ENCODE assay signal across 8 cellular contexts in the genomic region with DNA sequence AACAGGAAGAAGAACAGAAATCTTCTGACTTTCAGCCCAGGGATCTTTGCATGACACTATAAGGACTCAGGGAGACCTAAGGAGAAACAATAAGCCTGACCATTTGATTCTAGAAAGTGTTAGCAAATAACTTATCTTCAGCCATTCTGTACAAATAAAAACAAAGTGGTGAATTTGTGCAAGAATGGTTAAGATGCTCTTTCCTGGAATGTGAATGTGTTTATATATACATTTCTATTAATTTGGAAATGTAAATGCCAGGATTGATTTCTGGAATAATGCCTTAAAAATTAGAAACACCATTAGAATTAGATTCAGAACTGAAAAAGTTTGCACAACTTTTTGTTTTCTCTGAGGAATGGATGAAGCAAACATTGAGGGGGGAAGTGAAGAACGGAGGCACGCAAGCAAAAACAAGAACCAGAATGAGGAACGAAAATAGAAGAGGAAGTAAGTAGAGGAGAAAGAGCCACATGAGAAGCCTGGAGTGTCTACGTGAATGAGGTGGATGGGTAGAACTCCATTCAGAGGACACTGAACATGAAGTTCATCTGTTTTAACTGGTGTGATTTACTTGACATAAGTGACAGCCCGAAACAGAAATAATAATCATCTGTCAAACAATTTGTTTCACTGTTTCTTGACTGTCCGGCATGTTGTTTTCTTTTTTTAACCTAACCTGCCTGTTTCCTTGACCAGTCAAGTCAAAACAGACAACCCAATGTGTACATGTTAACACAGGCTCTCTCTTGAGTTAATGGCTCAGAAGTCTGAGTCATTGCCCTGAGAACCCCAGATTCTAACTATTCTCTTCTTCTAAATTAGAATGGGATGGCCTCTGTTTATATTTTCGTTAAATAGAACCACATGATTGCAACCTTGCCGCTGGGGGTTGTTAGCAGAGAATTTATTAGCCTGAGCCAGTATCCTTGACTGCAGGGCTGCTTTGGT.
DNase-seq lines count a peak whose midpoint lies in the region; ATAC-seq and TF ChIP-seq lines count a peak whose summit lies in the region.

No MANE protein-coding gene starts in this region.

- in situ Hi-C loops in KBM-7 (cut with MboI; ENCODE audit: low pct_unique_long_range_greater_than_20kb, low sequenced_read_pairs) = no loop called here

- WGBS in gastroesophageal sphincter (ENCODE audit: low coverage in 1 of 2), 2 donors = 39 to 60% methylated on average over 7 to 8 of the region's 8 CpGs

- H3K4me3 ChIP-seq in GM06990 (replicated peaks; ENCODE audit: low read depth, low read length) (no peak overlapping the region), gastroesophageal sphincter (no peak overlapping the region)

- no peak for TF ChIP-seq POLR2A in gastroesophageal sphincter (IDR thresholded peaks at IDR 0.05)

- no peaks in the 10 kb centered on the region for H3K4me1 ChIP-seq in gastroesophageal sphincter

- ATAC-seq in GM21576 (IDR thresholded peaks at IDR 0.05; ENCODE audit: unreplicated experiment) = peak; percentile 81
- ATAC-seq in gastroesophageal sphincter = peak; percentile 54

- TF ChIP-seq CTCF in GM06990 (IDR thresholded peaks at IDR 0.05; ENCODE audit: insufficient read depth, low read length, poor library complexity, severe bottlenecking) = no peak
- TF ChIP-seq CTCF in gastroesophageal sphincter (IDR thresholded peaks at IDR 0.05) = no peak

- peak overlapping the region in 1 of 4 donors; percentile 37 for H3K27ac ChIP-seq in gastroesophageal sphincter

- H3K27me3 ChIP-seq in GM06990 (replicated peaks; ENCODE audit: control insufficient read depth, insufficient read depth, low read length) (no peaks in the 10 kb centered on the region), gastroesophageal sphincter (no peaks in the 10 kb centered on the region)

- H3K9me3 ChIP-seq in gastroesophageal sphincter = no peaks in the 10 kb centered on the region

- DNase-seq in GM06990 (ENCODE audit: extremely low read depth, insufficient read length) = peak; percentile 58
- DNase-seq in KBM-7 = peak; percentile 78
- no peak for DNase-seq in T1000 (lab: John Stamatoyannopoulos, UW)
- no peak for DNase-seq in activated CD4-positive, alpha-beta T cell treated with anti-CD3 and anti-CD28 coated beads for 1 hour
- no peak for DNase-seq in cerebellar cortex (ENCODE audit: low spot score)
- DNase-seq in H4 (ENCODE audit: low spot score) = no peak

- H3K36me3 ChIP-seq in GM06990 (ENCODE audit: control insufficient read depth, insufficient read depth, low read length) (no peaks in the 10 kb centered on the region), gastroesophageal sphincter (no peaks in the 10 kb centered on the region)

- no peak for TF ChIP-seq EP300 in gastroesophageal sphincter (IDR thresholded peaks at IDR 0.05)

Comparison
In these comparisons a context has a peak if more than half of its experiments do, and no peak if none do; other contexts are left out.
1. DNase-seq: peak in GM06990 (single experiment) and KBM-7 (single experiment); none in T1000 (single experiment), activated CD4-positive, alpha-beta T cell treated with anti-CD3 and anti-CD28 coated beads for 1 hour (single experiment), cerebellar cortex (single experiment) and H4 (single experiment).